1 cellular context compared by ENCODE assay signal in the genomic region with DNA sequence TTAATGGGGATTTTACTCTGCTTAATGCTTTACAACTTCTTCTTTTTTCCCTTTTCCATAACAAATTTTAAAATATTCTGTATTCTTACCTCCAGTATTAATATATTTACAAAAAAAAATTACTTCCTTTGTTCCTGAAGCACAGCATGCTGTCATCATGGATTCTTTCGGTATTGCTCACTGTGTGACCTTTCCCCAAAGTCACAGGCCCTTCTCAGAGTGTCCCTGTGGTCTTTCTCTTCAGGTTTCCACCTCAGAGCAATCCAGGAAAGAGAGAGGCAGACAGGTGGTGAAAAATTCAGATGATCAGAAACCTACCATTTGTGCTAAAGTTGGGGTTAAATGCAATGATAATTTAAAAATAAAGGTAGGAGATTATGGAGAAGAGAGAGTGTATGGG.
TF ChIP-seq lines count a peak whose summit lies in the region.

No MANE protein-coding gene starts in this region.

TF ChIP-seq in H1, 55 proteins besides CTCF, POLR2A, EP300 and RAD21 (continued from another document):
- TF ChIP-seq EGR1 (IDR thresholded peaks at IDR 0.05; ENCODE audit: borderline replicate concordance, low read depth, low read length): no peak
- TF ChIP-seq CEBPB (IDR thresholded peaks at IDR 0.05; ENCODE audit: low read depth, low read length): no peak
- TF ChIP-seq, protein P1, sequence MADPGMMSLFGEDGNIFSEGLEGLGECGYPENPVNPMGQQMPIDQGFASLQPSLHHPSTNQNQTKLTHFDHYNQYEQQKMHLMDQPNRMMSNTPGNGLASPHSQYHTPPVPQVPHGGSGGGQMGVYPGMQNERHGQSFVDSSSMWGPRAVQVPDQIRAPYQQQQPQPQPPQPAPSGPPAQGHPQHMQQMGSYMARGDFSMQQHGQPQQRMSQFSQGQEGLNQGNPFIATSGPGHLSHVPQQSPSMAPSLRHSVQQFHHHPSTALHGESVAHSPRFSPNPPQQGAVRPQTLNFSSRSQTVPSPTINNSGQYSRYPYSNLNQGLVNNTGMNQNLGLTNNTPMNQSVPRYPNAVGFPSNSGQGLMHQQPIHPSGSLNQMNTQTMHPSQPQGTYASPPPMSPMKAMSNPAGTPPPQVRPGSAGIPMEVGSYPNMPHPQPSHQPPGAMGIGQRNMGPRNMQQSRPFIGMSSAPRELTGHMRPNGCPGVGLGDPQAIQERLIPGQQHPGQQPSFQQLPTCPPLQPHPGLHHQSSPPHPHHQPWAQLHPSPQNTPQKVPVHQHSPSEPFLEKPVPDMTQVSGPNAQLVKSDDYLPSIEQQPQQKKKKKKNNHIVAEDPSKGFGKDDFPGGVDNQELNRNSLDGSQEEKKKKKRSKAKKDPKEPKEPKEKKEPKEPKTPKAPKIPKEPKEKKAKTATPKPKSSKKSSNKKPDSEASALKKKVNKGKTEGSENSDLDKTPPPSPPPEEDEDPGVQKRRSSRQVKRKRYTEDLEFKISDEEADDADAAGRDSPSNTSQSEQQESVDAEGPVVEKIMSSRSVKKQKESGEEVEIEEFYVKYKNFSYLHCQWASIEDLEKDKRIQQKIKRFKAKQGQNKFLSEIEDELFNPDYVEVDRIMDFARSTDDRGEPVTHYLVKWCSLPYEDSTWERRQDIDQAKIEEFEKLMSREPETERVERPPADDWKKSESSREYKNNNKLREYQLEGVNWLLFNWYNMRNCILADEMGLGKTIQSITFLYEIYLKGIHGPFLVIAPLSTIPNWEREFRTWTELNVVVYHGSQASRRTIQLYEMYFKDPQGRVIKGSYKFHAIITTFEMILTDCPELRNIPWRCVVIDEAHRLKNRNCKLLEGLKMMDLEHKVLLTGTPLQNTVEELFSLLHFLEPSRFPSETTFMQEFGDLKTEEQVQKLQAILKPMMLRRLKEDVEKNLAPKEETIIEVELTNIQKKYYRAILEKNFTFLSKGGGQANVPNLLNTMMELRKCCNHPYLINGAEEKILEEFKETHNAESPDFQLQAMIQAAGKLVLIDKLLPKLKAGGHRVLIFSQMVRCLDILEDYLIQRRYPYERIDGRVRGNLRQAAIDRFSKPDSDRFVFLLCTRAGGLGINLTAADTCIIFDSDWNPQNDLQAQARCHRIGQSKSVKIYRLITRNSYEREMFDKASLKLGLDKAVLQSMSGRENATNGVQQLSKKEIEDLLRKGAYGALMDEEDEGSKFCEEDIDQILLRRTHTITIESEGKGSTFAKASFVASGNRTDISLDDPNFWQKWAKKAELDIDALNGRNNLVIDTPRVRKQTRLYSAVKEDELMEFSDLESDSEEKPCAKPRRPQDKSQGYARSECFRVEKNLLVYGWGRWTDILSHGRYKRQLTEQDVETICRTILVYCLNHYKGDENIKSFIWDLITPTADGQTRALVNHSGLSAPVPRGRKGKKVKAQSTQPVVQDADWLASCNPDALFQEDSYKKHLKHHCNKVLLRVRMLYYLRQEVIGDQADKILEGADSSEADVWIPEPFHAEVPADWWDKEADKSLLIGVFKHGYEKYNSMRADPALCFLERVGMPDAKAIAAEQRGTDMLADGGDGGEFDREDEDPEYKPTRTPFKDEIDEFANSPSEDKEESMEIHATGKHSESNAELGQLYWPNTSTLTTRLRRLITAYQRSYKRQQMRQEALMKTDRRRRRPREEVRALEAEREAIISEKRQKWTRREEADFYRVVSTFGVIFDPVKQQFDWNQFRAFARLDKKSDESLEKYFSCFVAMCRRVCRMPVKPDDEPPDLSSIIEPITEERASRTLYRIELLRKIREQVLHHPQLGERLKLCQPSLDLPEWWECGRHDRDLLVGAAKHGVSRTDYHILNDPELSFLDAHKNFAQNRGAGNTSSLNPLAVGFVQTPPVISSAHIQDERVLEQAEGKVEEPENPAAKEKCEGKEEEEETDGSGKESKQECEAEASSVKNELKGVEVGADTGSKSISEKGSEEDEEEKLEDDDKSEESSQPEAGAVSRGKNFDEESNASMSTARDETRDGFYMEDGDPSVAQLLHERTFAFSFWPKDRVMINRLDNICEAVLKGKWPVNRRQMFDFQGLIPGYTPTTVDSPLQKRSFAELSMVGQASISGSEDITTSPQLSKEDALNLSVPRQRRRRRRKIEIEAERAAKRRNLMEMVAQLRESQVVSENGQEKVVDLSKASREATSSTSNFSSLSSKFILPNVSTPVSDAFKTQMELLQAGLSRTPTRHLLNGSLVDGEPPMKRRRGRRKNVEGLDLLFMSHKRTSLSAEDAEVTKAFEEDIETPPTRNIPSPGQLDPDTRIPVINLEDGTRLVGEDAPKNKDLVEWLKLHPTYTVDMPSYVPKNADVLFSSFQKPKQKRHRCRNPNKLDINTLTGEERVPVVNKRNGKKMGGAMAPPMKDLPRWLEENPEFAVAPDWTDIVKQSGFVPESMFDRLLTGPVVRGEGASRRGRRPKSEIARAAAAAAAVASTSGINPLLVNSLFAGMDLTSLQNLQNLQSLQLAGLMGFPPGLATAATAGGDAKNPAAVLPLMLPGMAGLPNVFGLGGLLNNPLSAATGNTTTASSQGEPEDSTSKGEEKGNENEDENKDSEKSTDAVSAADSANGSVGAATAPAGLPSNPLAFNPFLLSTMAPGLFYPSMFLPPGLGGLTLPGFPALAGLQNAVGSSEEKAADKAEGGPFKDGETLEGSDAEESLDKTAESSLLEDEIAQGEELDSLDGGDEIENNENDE (IDR thresholded peaks at IDR 0.05; ENCODE audit: insufficient replicate concordance, low read length): no peak
- no peak for TF ChIP-seq CHD2 (IDR thresholded peaks at IDR 0.05; ENCODE audit: low read length)
- no peak for TF ChIP-seq SIRT6 (IDR thresholded peaks at IDR 0.05; ENCODE audit: low read length)
- TF ChIP-seq HDAC6 (IDR thresholded peaks at IDR 0.05; ENCODE audit: low read depth, low read length): no peak
- no peak for TF ChIP-seq E2F6 (IDR thresholded peaks at IDR 0.05)
- TF ChIP-seq SP1 (IDR thresholded peaks at IDR 0.05; ENCODE audit: low read depth, low read length): no peak
- no peak for TF ChIP-seq BCL11A (IDR thresholded peaks at IDR 0.05; ENCODE audit: low read depth in 2 of 2, low read length in 2 of 2)
- no peak for TF ChIP-seq EZH2 (IDR thresholded peaks at IDR 0.05; ENCODE audit: low read depth, low read length, severe bottlenecking)
TF ChIP-seq in H1: peak in this region for 0.
